ENCODE assay signal across 12 cellular contexts in the genomic region with DNA sequence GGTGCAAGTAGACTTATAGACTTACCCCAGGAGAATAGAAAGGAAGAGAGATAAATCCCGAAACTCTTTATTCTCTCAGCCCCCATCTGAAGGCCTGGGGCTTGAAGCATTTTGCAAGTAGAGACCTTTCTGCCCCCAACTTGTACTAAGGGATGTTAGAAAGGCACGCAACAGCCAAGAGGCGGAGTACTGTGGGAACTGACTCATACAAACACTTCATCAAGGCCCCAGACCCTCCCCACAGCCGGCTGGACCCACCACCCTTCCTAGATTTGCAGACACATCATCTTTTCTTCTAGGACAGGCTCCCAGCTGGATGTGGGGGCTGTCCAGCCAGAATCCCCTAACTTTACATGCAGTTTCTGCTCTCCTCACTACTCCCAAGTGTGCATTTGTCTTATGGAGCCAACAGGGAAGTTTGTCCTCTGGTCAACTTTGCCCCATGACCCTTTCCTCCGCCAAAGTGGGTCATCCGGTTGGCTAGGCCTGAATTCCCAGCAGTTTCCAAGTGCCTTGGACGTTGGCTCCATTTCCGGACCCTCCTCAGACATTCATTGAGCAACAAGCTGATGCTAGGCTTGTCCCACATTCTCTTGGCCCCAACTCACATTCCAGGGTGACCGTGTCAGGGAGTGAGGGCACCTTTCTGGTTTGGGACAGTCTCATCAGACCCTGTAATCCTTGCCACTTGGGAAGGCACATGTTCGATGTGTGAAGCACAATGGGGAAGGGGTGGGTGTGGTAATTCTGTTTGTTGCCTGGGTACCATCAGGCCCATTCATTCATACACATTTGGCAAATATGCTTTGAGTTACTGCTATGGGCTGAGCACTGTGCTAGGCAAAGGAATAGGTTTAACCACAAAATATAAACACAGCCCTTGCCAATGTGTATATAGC.
A peak's percentile ranks its signal among the peaks of the same experiment; 100 is the strongest.
DNase-seq lines count a peak whose midpoint lies in the region; ATAC-seq and TF ChIP-seq lines count a peak whose summit lies in the region.
"Had no signal": no experiment of that assay in that cellular context is flagged by ENCODE, and none has a peak within 500 bp of the region (broad histone marks: within the 10 kb centered on the region; RNA-seq: fewer than 3 reads in every experiment).

No MANE protein-coding gene starts in this region.

- H3K27ac ChIP-seq in mammary epithelial cell (ENCODE audit: insufficient read depth, low read depth, low read length): no peak overlapping the region
- H3K27ac ChIP-seq in smooth muscle cell (ENCODE audit: low read depth): no peak overlapping the region
- H3K27ac ChIP-seq: suprapubic skin had no signal

- in situ Hi-C loops in mammary epithelial cell (cut with MboI; ENCODE audit: low sequenced_read_pairs in 2 of 2): no loop called here

- BruUV-seq in mammary epithelial cell (replicated peaks; lab: Mats Ljungman, UMichigan): no TSS peak

- CTCF ChIA-PET in mammary epithelial cell (lab: Charles Lee; ENCODE audit: low non-redundant PET): no interaction called here

- dilution Hi-C loops in mammary epithelial cell (cut with HindIII; ENCODE audit: low sequenced_read_pairs): loop anchor here (5.0 kb wide), 2 partner anchors 61 to 74 kb away; no protein-coding TSS in a partner anchor

- DNase-seq in H4 (ENCODE audit: low spot score) (peak; percentile 93), mammary epithelial cell (no peak), iris pigment epithelial cell (ENCODE audit: low read depth) (peak; percentile 86), GF-D8 (lab: John Stamatoyannopoulos, UW) (no peak), left colon (no peak), smooth muscle cell (lab: John Stamatoyannopoulos, UW; ENCODE audit: unreplicated experiment) (no peak)
- DNase-seq: NCI-H1048, NCI-H524 treated with DMSO at 0.1 percent for 48 hours, SK-N-SH had no signal

- H3K4me3 ChIP-seq in mammary epithelial cell (replicated peaks in 1 of 3; ENCODE audit: insufficient read depth in 1 of 3, low read depth in 2 of 3, low read length in 3 of 3): no peak overlapping the region
- no peak overlapping the region for H3K4me3 ChIP-seq in skeletal muscle satellite cell (ENCODE audit: low read length)
- H3K4me3 ChIP-seq in smooth muscle cell: no peak overlapping the region
- H3K4me3 ChIP-seq: suprapubic skin had no signal

- H3K79me2 ChIP-seq in mammary epithelial cell (ENCODE audit: insufficient read depth, low read length): no peaks in the 10 kb centered on the region
- H3K79me2 ChIP-seq in smooth muscle cell (ENCODE audit: low read depth): no peaks in the 10 kb centered on the region

- H3K36me3 ChIP-seq in mammary epithelial cell (ENCODE audit: insufficient read depth, low read length): peaks cover 3% of the 10 kb centered on the region
- H3K36me3 ChIP-seq in skeletal muscle satellite cell (ENCODE audit: insufficient read depth, low read length): peaks cover 69% of the 10 kb centered on the region
- H3K36me3 ChIP-seq in smooth muscle cell (ENCODE audit: low read depth): no peaks in the 10 kb centered on the region

- H2AFZ ChIP-seq in mammary epithelial cell (ENCODE audit: low read depth, low read length) (peak overlapping the region; percentile 12), smooth muscle cell (ENCODE audit: low read depth) (no peak overlapping the region)

- H3K9ac ChIP-seq in mammary epithelial cell (ENCODE audit: insufficient read depth, low read length): no peak overlapping the region
- no peak overlapping the region for H3K9ac ChIP-seq in skeletal muscle satellite cell (ENCODE audit: low read depth, low read length)
- no peak overlapping the region for H3K9ac ChIP-seq in smooth muscle cell (ENCODE audit: low read depth)
- H3K9ac ChIP-seq: SK-N-SH had no signal

- no peak for ATAC-seq in left colon
- ATAC-seq in GM19324 (IDR thresholded peaks at IDR 0.05; ENCODE audit: low FRiP score, unreplicated experiment): no peak

- H3K4me1 ChIP-seq in mammary epithelial cell (ENCODE audit: insufficient read depth, low read length): peaks cover 33% of the 10 kb centered on the region
- H3K4me1 ChIP-seq in skeletal muscle satellite cell (ENCODE audit: control insufficient read depth, insufficient read depth, low read length): peaks cover 45% of the 10 kb centered on the region
- H3K4me1 ChIP-seq in smooth muscle cell (ENCODE audit: low read depth): peaks cover 2% of the 10 kb centered on the region

- no peaks in the 10 kb centered on the region for H4K20me1 ChIP-seq in mammary epithelial cell (ENCODE audit: insufficient read depth, low read length)
- no peaks in the 10 kb centered on the region for H4K20me1 ChIP-seq in smooth muscle cell (ENCODE audit: low read depth)

- TF ChIP-seq CTCF in mammary epithelial cell (conservative IDR thresholded peaks at IDR 0.05 in 1 of 2, IDR thresholded peaks at IDR 0.05 in 1 of 2; ENCODE audit: extremely low read depth in 1 of 2, insufficient read depth in 1 of 2, low read depth in 1 of 2, low read length in 2 of 2) (no peak), smooth muscle cell (IDR thresholded peaks at IDR 0.05; ENCODE audit: borderline replicate concordance, insufficient read depth, poor library complexity, severe bottlenecking) (no peak)

- no peaks in the 10 kb centered on the region for H3F3A ChIP-seq in smooth muscle cell (ENCODE audit: low read depth)

- H3K27me3 ChIP-seq in mammary epithelial cell (ENCODE audit: insufficient read depth, low read length) (no peaks in the 10 kb centered on the region), skeletal muscle satellite cell (ENCODE audit: control insufficient read depth, insufficient read depth, low read length) (no peaks in the 10 kb centered on the region), smooth muscle cell (ENCODE audit: low read depth) (no peaks in the 10 kb centered on the region)
- H3K27me3 ChIP-seq: suprapubic skin had no signal

- WGBS in mammary epithelial cell (ENCODE audit: low coverage, missing lambda C conversion rate): 75% methylated on average over 10 of the region's 10 CpGs
- WGBS in smooth muscle cell (ENCODE audit: low lambda C conversion rate): 81% methylated on average over 10 of the region's 10 CpGs

- intact Hi-C loops in mammary epithelial cell (cut with micrococcal nuclease): no loop called here
- intact Hi-C loops in left colon (cut with DNase I, micrococcal nuclease): no loop called here

- peak overlapping the region; percentile 4 for H3K4me2 ChIP-seq in mammary epithelial cell (ENCODE audit: insufficient read depth, low read depth, low read length)
- H3K4me2 ChIP-seq in skeletal muscle satellite cell (ENCODE audit: low read length): peak overlapping the region; percentile 19
- H3K4me2 ChIP-seq in smooth muscle cell: no peak overlapping the region
- H3K4me2 ChIP-seq: SK-N-SH had no signal

- H3K9me3 ChIP-seq in mammary epithelial cell (replicated peaks; ENCODE audit: insufficient read depth, low read length) (no peaks in the 10 kb centered on the region), skeletal muscle satellite cell (replicated peaks; ENCODE audit: low read length) (no peaks in the 10 kb centered on the region), smooth muscle cell (replicated peaks; ENCODE audit: low read depth) (no peaks in the 10 kb centered on the region)
- H3K9me3 ChIP-seq: SK-N-SH, suprapubic skin had no signal

Comparison
In these comparisons a context has a peak if more than half of its experiments do, and no peak if none do; other contexts are left out.
1. DNase-seq: peak in H4 (single experiment) and iris pigment epithelial cell (single experiment); none in mammary epithelial cell (single experiment), GF-D8 (single experiment), left colon (0 of 2) and smooth muscle cell (single experiment).